In genomic region chr12:53005986-53006809, GRCh38 we compare ENCODE assay signal across 8 cellular contexts. TPM values are rescaled to one million over a fixed set of nuclear protein-coding genes. Genes with fewer than 3 reads are reported as not detected.
DNase-seq lines count a peak whose midpoint lies in the region; ATAC-seq and TF ChIP-seq lines count a peak whose summit lies in the region.

Gene EIF4B (plus strand): TSS chr12:53006456. CDS start chr12:53006484, 28 bp downstream.

- H3K4me1 ChIP-seq in KMS-11 (ENCODE audit: low read depth, poor library complexity, severe bottlenecking) = peaks cover 59% of the 10 kb centered on the region
- peaks cover 0 to 46% (median 27%) of the 10 kb centered on the region in 4 donors for H3K4me1 ChIP-seq in Peyer's patch
- no peaks in the 10 kb centered on the region for H3K4me1 ChIP-seq in esophagus (ENCODE audit: control insufficient read depth in 2 of 2, insufficient read depth in 2 of 2, low read length in 1 of 2)
- peaks cover 42% of the 10 kb centered on the region for H3K4me1 ChIP-seq in muscle layer of colon (ENCODE audit: insufficient read depth, low read length)

- 0% methylated on average over 56 to 64 of the region's 64 CpGs for WGBS in esophagus, 2 donors

- peak; percentile 36 to 56 for TF ChIP-seq POLR2A in Peyer's patch (IDR thresholded peaks at IDR 0.05)

- peaks cover 55% of the 10 kb centered on the region for H3K79me2 ChIP-seq in KMS-11 (ENCODE audit: insufficient read depth, low read depth)

- peak within 1 kb of the TSS; percentile 98 for H3K27ac ChIP-seq in KMS-11
- H3K27ac ChIP-seq in Peyer's patch = peak within 1 kb of the TSS; percentile 85 to 94 (median 90)
- peak within 1 kb of the TSS; percentile 80 to 96 for H3K27ac ChIP-seq in esophagus (ENCODE audit: low read depth in 2 of 2, low read length in 1 of 2)
- peak within 1 kb of the TSS; percentile 65 for H3K27ac ChIP-seq in muscle layer of colon (ENCODE audit: low read depth, low read length)

- no peaks in the 10 kb centered on the region for H3K27me3 ChIP-seq in KMS-11 (ENCODE audit: insufficient read depth, low read depth)
- no peaks in the 10 kb centered on the region for H3K27me3 ChIP-seq in Peyer's patch
- H3K27me3 ChIP-seq in esophagus (ENCODE audit: control insufficient read depth in 1 of 2, insufficient read depth in 2 of 2, low read length in 2 of 2) = no peaks in the 10 kb centered on the region
- H3K27me3 ChIP-seq in muscle layer of colon (ENCODE audit: control insufficient read depth in 1 of 2, insufficient read depth in 2 of 2, low read length in 2 of 2) = no peaks in the 10 kb centered on the region

- DNase-seq in DMS53 treated with DMSO at 0.1 percent for 48 hours (lab: John Stamatoyannopoulos, UW; ENCODE audit: unreplicated experiment) (peak; percentile 99), Peyer's patch (peak; percentile 100)
- peak; percentile 98 to 99 for DNase-seq in activated T-cell treated with anti-CD3 and anti-CD28 coated beads, Interleukin-2, amount 50 U/mL, for 48 hours
- peak; percentile 98 for DNase-seq in stimulated activated CD8-positive, alpha-beta memory T cell treated with anti-CD3 and anti-CD28 coated beads, Interleukin-7, amount 100 ng/mL, for 24 hours (ENCODE audit: low read depth)

- peak within 1 kb of the TSS; percentile 92 for H3K4me2 ChIP-seq in KMS-11

- peak within 1 kb of the TSS; percentile 43; the same call in 1 of the 2 replicates for H2AFZ ChIP-seq in KMS-11 (ENCODE audit: low read depth)

- no peak within 1 kb of the TSS for H3K4me3 ChIP-seq in KMS-11 (IDR thresholded peaks at IDR 0.05; ENCODE audit: insufficient read depth, low read depth, low read length)
- peak within 1 kb of the TSS; percentile 82 to 94 (median 90) for H3K4me3 ChIP-seq in Peyer's patch
- peak within 1 kb of the TSS; percentile 94 to 95 for H3K4me3 ChIP-seq in esophagus (ENCODE audit: low read depth in 1 of 2, low read length in 2 of 2)
- H3K4me3 ChIP-seq in muscle layer of colon (ENCODE audit: low read depth in 1 of 2, low read length in 2 of 2) = peak within 1 kb of the TSS; percentile 66 to 99

- H3K9me3 ChIP-seq in Peyer's patch (no peaks in the 10 kb centered on the region), esophagus (ENCODE audit: control insufficient read depth in 2 of 2, insufficient read depth in 1 of 2, low read depth in 1 of 2, low read length in 1 of 2) (no peaks in the 10 kb centered on the region), muscle layer of colon (ENCODE audit: low read length) (no peaks in the 10 kb centered on the region)

- TF ChIP-seq CTCF in KMS-11 (conservative IDR thresholded peaks at IDR 0.05; ENCODE audit: low read depth, low read length) (no peak), Peyer's patch (IDR thresholded peaks at IDR 0.05) (no peak)

- peaks cover 23% of the 10 kb centered on the region for H4K20me1 ChIP-seq in KMS-11 (ENCODE audit: insufficient read depth)

- peak; percentile 89 for ATAC-seq in GM21737 (IDR thresholded peaks at IDR 0.05; ENCODE audit: unreplicated experiment)

- H3K36me3 ChIP-seq in KMS-11 (ENCODE audit: insufficient read depth) (peaks cover 8% of the 10 kb centered on the region; the same call in 1 of the 2 replicates), Peyer's patch (no peaks in the 10 kb centered on the region), esophagus (ENCODE audit: control insufficient read depth in 2 of 2, insufficient read depth in 2 of 2, low read length in 1 of 2) (no peaks in the 10 kb centered on the region), muscle layer of colon (ENCODE audit: insufficient read depth, low read length) (peaks cover 12% of the 10 kb centered on the region)

- H3K9ac ChIP-seq in KMS-11 = peak within 1 kb of the TSS; percentile 99
- peak within 1 kb of the TSS; percentile 93 for H3K9ac ChIP-seq in muscle layer of colon (ENCODE audit: low read length)

RNA-seq across cellular contexts. Expression of gene EIF4B, which starts in this region (rescaled TPM):
- total RNA-seq in Peyer's patch = 100 to 1,000 TPM; 234 to 531 (median 250) TPM
- 100 to 1,000 TPM in 1 of 2 donors, 10 to 100 TPM in 1; 58.8 to 102 TPM for polyA plus RNA-seq in esophagus
